In the genomic region with DNA sequence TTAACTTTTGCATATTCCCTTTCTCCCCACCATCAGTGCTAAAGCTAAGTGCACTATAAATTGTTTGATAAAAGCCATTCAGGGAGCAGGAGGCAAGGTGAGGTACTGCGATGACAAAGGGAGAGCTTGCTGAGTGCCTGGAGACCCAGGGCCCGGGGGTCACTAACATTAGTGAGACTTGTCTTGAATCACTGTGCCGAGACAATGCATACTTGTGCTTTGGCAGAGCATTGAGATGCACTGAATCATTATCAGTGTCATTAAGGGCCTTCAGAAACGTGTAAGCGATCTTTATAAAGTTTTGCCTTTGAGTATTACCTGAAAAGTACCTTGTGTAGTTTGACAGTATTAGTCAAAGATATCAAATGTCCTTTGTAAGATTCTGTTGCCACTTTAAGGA, we compare ENCODE assay signal across 1 cellular context.
TF ChIP-seq lines count a peak whose summit lies in the region.

No MANE protein-coding gene starts in this region.

TF ChIP-seq in HepG2, 621 proteins besides CTCF, POLR2A, EP300 and RAD21:
- TF ChIP-seq MATR3 (CRISPR knock-in tag; IDR thresholded peaks at IDR 0.05) (no peak), ZNF282 (IDR thresholded peaks at IDR 0.05; ENCODE audit: partially characterized antibody) (no peak), TMF1 (CRISPR knock-in tag; IDR thresholded peaks at IDR 0.05; ENCODE audit: low read depth) (no peak), STAG1 (CRISPR knock-in tag; IDR thresholded peaks at IDR 0.05) (no peak), RFXAP (CRISPR knock-in tag; IDR thresholded peaks at IDR 0.05; ENCODE audit: borderline replicate concordance) (no peak), ZNF816 (CRISPR knock-in tag; IDR thresholded peaks at IDR 0.05; ENCODE audit: borderline replicate concordance) (no peak), ZNF225 (CRISPR knock-in tag; IDR thresholded peaks at IDR 0.05) (no peak), ONECUT2 (CRISPR knock-in tag; IDR thresholded peaks at IDR 0.05) (no peak), HIVEP1 (CRISPR knock-in tag; IDR thresholded peaks at IDR 0.05) (no peak), FOXO1 (CRISPR knock-in tag; IDR thresholded peaks at IDR 0.05) (no peak)
- TF ChIP-seq, protein P1, sequence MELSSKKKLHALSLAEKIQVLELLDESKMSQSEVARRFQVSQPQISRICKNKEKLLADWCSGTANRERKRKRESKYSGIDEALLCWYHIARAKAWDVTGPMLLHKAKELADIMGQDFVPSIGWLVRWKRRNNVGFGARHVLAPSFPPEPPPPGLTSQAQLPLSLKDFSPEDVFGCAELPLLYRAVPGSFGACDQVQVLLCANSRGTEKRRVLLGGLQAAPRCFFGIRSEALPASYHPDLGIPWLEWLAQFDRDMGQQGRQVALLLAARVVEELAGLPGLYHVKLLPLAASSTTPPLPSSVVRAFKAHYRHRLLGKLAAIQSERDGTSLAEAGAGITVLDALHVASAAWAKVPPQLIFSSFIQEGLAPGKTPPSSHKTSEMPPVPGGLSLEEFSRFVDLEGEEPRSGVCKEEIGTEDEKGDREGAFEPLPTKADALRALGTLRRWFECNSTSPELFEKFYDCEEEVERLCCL (CRISPR knock-in tag; IDR thresholded peaks at IDR 0.05; ENCODE audit: borderline replicate concordance) = no peak
- TF ChIP-seq, protein P2, sequence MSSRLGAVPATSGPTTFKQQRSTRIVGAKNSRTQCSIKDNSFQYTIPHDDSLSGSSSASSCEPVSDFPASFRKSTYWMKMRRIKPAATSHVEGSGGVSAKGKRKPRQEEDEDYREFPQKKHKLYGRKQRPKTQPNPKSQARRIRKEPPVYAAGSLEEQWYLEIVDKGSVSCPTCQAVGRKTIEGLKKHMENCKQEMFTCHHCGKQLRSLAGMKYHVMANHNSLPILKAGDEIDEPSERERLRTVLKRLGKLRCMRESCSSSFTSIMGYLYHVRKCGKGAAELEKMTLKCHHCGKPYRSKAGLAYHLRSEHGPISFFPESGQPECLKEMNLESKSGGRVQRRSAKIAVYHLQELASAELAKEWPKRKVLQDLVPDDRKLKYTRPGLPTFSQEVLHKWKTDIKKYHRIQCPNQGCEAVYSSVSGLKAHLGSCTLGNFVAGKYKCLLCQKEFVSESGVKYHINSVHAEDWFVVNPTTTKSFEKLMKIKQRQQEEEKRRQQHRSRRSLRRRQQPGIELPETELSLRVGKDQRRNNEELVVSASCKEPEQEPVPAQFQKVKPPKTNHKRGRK (CRISPR knock-in tag; IDR thresholded peaks at IDR 0.05) = no peak
